Comparison of ENCODE assay signal across 8 cellular contexts in genomic region chr21:38289697-38290096, GRCh38. TPM values are rescaled to one million over a fixed set of nuclear protein-coding genes. Genes with fewer than 3 reads are reported as not detected.
DNase-seq lines count a peak whose midpoint lies in the region; ATAC-seq lines count a peak whose summit lies in the region.

No MANE protein-coding gene starts in this region.

- H3K79me2 ChIP-seq in GM23248 (ENCODE audit: insufficient read depth): no peaks in the 10 kb centered on the region

- H3K9me2 ChIP-seq in GM23248 (ENCODE audit: insufficient read depth): no peaks in the 10 kb centered on the region

- H3K4me2 ChIP-seq in GM23248 (ENCODE audit: unreplicated experiment) (peak overlapping the region; percentile 54), skeletal muscle satellite cell (ENCODE audit: low read length) (peak overlapping the region; percentile 10)

- no peaks in the 10 kb centered on the region for H4K20me1 ChIP-seq in GM23248 (ENCODE audit: insufficient read depth)

- no peaks in the 10 kb centered on the region for H3K27me3 ChIP-seq in GM23248 (replicated peaks; ENCODE audit: insufficient read depth)
- H3K27me3 ChIP-seq in skeletal muscle satellite cell (ENCODE audit: control insufficient read depth, insufficient read depth, low read length): no peaks in the 10 kb centered on the region

- peaks cover 8% of the 10 kb centered on the region for H3K4me1 Mint-ChIP-seq in activated naive CD8-positive, alpha-beta T cell treated with anti-CD3 and anti-CD28 coated beads for 36 hours

- H3K27me3 Mint-ChIP-seq in activated naive CD8-positive, alpha-beta T cell treated with anti-CD3 and anti-CD28 coated beads for 36 hours: peaks cover 19% of the 10 kb centered on the region

- H3K4me1 ChIP-seq in GM23248 (ENCODE audit: insufficient read depth): peaks cover 51% of the 10 kb centered on the region
- peaks cover 78% of the 10 kb centered on the region for H3K4me1 ChIP-seq in skeletal muscle satellite cell (ENCODE audit: control insufficient read depth, insufficient read depth, low read length)

- H3K9me3 Mint-ChIP-seq in activated naive CD8-positive, alpha-beta T cell treated with anti-CD3 and anti-CD28 coated beads for 36 hours: no peaks in the 10 kb centered on the region

- H2AFZ ChIP-seq in GM23248: no peak overlapping the region

- peaks cover 46% of the 10 kb centered on the region for H3F3A ChIP-seq in GM23248 (ENCODE audit: insufficient read depth)

- H3K36me3 ChIP-seq in GM23248 (ENCODE audit: low read depth) (no peaks in the 10 kb centered on the region), skeletal muscle satellite cell (ENCODE audit: insufficient read depth, low read length) (no peaks in the 10 kb centered on the region)

- ATAC-seq in HG03571 (IDR thresholded peaks at IDR 0.05; ENCODE audit: unreplicated experiment): no peak

- peak overlapping the region; percentile 61 for H3K9ac ChIP-seq in GM23248
- peak overlapping the region; percentile 80 for H3K9ac ChIP-seq in skeletal muscle satellite cell (ENCODE audit: low read depth, low read length)

- in situ Hi-C loops in GM23248 (cut with MboI): no loop called here

- H3K27ac ChIP-seq in GM23248: peak overlapping the region; percentile 87

- DNase-seq in GM23248 (peak; percentile 98), SKM-1 treated with dmso at 0.1 percent for 144 hours (lab: John Stamatoyannopoulos, UW; ENCODE audit: unreplicated experiment) (peak; percentile 87), fibroblast of the conjunctiva (ENCODE audit: low read depth) (peak; percentile 87)
- DNase-seq in stimulated activated CD4-positive, alpha-beta T cell treated with anti-CD3 and anti-CD28 coated beads, Interleukin-2, amount 100 ng/mL, for 24 hours: no peak
- no peak for DNase-seq in activated naive CD8-positive, alpha-beta T cell treated with anti-CD3 and anti-CD28 coated beads for 36 hours
- DNase-seq in activated CD4-positive, CD25-positive, alpha-beta regulatory T cell (lab: John Stamatoyannopoulos, UW): no peak

- H3K4me3 ChIP-seq in GM23248 (no peak overlapping the region), skeletal muscle satellite cell (ENCODE audit: low read length) (no peak overlapping the region)

- no peak overlapping the region for H3K27ac Mint-ChIP-seq in activated naive CD8-positive, alpha-beta T cell treated with anti-CD3 and anti-CD28 coated beads for 36 hours

- no peak overlapping the region for H3K4me3 Mint-ChIP-seq in activated naive CD8-positive, alpha-beta T cell treated with anti-CD3 and anti-CD28 coated beads for 36 hours

- H3K9me3 ChIP-seq in GM23248 (ENCODE audit: low read depth): no peaks in the 10 kb centered on the region
- no peaks in the 10 kb centered on the region for H3K9me3 ChIP-seq in skeletal muscle satellite cell (replicated peaks; ENCODE audit: low read length)

- WGBS in GM23248 (ENCODE audit: low coverage in 1 of 2, low lambda C conversion rate in 2 of 2, missing lambda C conversion rate in 2 of 2), 2 experiments: 6 to 9% methylated on average over 9 of the region's 9 CpGs

- no peaks in the 10 kb centered on the region for H3K36me3 Mint-ChIP-seq in activated naive CD8-positive, alpha-beta T cell treated with anti-CD3 and anti-CD28 coated beads for 36 hours

RNA-seq across cellular contexts. Expression of gene KCNJ15, which starts 32.9 kb away (rescaled TPM):
- total RNA-seq in GM23248 (2014; rRNA removed; shearing (Covaris generic)): 1.2 and 2.1 TPM in 2 replicates
- polyA plus RNA-seq in GM23248 (2016; fragmentation: Nextera tagmentation; extraction: Ambion mirVana): 2.1 and 2.3 TPM in 2 replicates
- 20.0 and 24.5 TPM in 2 replicates for total RNA-seq in skeletal muscle satellite cell (2012; rRNA removed)
- 1 to 10 TPM in 1 of 2 experiments, under 1 TPM in 1; 0.36 to 1.1 TPM for total RNA-seq in activated naive CD8-positive, alpha-beta T cell treated with anti-CD3 and anti-CD28 coated beads for 36 hours

Comparison
In these comparisons a context has a peak if more than half of its experiments do, and no peak if none do; other contexts are left out.
1. DNase-seq: peak in GM23248 (single experiment), SKM-1 treated with dmso at 0.1 percent for 144 hours (single experiment) and fibroblast of the conjunctiva (single experiment); none in stimulated activated CD4-positive, alpha-beta T cell treated with anti-CD3 and anti-CD28 coated beads, Interleukin-2, amount 100 ng/mL, for 24 hours (0 of 2), activated naive CD8-positive, alpha-beta T cell treated with anti-CD3 and anti-CD28 coated beads for 36 hours (single experiment) and activated CD4-positive, CD25-positive, alpha-beta regulatory T cell (0 of 4).